In the genomic region with DNA sequence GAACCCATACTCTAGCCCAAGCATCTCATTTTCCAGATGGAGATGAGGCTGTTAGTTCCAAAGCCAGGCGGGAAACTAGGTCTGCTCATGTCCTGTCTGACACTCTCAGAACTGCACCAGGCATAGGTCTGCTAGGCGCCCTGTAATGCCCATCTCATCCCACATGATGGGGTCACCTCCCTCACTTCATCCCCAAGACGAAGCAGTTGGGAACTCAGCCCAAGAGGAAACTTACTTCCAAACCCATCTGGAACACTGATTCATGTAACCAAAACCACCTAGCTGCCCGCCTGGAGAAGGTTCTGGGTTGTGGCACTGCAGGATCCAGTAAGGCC, we compare ENCODE assay signal across 1 cellular context.
TF ChIP-seq lines count a peak whose summit lies in the region.

No MANE protein-coding gene starts in this region.

TF ChIP-seq in GM23338, 12 proteins besides CTCF, POLR2A, EP300 and RAD21 (continued from another document):
- TF ChIP-seq, protein P1, sequence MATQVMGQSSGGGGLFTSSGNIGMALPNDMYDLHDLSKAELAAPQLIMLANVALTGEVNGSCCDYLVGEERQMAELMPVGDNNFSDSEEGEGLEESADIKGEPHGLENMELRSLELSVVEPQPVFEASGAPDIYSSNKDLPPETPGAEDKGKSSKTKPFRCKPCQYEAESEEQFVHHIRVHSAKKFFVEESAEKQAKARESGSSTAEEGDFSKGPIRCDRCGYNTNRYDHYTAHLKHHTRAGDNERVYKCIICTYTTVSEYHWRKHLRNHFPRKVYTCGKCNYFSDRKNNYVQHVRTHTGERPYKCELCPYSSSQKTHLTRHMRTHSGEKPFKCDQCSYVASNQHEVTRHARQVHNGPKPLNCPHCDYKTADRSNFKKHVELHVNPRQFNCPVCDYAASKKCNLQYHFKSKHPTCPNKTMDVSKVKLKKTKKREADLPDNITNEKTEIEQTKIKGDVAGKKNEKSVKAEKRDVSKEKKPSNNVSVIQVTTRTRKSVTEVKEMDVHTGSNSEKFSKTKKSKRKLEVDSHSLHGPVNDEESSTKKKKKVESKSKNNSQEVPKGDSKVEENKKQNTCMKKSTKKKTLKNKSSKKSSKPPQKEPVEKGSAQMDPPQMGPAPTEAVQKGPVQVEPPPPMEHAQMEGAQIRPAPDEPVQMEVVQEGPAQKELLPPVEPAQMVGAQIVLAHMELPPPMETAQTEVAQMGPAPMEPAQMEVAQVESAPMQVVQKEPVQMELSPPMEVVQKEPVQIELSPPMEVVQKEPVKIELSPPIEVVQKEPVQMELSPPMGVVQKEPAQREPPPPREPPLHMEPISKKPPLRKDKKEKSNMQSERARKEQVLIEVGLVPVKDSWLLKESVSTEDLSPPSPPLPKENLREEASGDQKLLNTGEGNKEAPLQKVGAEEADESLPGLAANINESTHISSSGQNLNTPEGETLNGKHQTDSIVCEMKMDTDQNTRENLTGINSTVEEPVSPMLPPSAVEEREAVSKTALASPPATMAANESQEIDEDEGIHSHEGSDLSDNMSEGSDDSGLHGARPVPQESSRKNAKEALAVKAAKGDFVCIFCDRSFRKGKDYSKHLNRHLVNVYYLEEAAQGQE (IDR thresholded peaks at IDR 0.05; ENCODE audit: unreplicated experiment) = no peak
- TF ChIP-seq EZH2 (IDR thresholded peaks at IDR 0.05; ENCODE audit: low read depth, unreplicated experiment) = no peak
- no peak for TF ChIP-seq ZNF462 (CRISPR knock-in tag; IDR thresholded peaks at IDR 0.05)
- TF ChIP-seq EZH2phosphoT487 (IDR thresholded peaks at IDR 0.05; ENCODE audit: unreplicated experiment) = no peak
- no peak for TF ChIP-seq ZNF114 (CRISPR knock-in tag; IDR thresholded peaks at IDR 0.05)
- TF ChIP-seq, protein P2, sequence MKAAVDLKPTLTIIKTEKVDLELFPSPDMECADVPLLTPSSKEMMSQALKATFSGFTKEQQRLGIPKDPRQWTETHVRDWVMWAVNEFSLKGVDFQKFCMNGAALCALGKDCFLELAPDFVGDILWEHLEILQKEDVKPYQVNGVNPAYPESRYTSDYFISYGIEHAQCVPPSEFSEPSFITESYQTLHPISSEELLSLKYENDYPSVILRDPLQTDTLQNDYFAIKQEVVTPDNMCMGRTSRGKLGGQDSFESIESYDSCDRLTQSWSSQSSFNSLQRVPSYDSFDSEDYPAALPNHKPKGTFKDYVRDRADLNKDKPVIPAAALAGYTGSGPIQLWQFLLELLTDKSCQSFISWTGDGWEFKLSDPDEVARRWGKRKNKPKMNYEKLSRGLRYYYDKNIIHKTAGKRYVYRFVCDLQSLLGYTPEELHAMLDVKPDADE (IDR thresholded peaks at IDR 0.05) = no peak
TF ChIP-seq in GM23338: peak in this region for 0.
